ENCODE assay signal across 18 cellular contexts in the genomic region with DNA sequence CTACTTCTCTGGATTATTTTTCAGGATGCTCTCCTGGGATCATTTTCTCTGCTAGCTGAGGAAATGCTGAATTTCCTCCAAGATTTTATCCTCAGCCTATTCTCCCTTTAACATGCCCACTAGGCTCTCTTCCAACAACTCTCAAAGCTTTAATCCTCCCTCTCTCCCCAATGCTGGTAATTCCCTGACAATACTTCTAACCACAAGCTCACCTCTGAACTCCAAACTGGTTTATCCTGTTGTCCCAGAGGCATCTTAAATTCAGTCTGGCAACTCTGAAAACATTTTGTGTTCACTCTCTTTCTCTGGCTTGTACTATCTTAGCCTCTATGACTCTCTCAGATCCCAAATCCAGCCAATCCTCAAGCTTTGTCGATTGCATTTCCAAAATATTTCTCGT.
A peak's percentile ranks its signal among the peaks of the same experiment; 100 is the strongest.
DNase-seq lines count a peak whose midpoint lies in the region; ATAC-seq, FAIRE-seq and TF ChIP-seq lines count a peak whose summit lies in the region.
"Had no signal": no experiment of that assay in that cellular context is flagged by ENCODE, and none has a peak within 500 bp of the region (broad histone marks: within the 10 kb centered on the region; RNA-seq: fewer than 3 reads in every experiment).

No MANE protein-coding gene starts in this region.

- H3K9me3 ChIP-seq in A673 (ENCODE audit: low read depth, low read length, poor library complexity, severe bottlenecking) (no peaks in the 10 kb centered on the region), lower lobe of right lung (no peaks in the 10 kb centered on the region), endodermal cell (ENCODE audit: control insufficient read depth, low read length) (no peaks in the 10 kb centered on the region)
- H3K9me3 ChIP-seq: esophagus muscularis mucosa, sigmoid colon had no signal

- 94 to 100% methylated on average over 2 of the region's 2 CpGs for WGBS in endodermal cell (ENCODE audit: insufficient coverage in 1 of 2, insufficient read length in 1 of 2), 2 experiments

- no peaks in the 10 kb centered on the region for H3K9me3 Mint-ChIP-seq in endodermal cell
- H3K9me3 Mint-ChIP-seq: activated CD4-positive, alpha-beta memory T cell treated with anti-CD3 and anti-CD28 coated beads, Interleukin-2, amount 10 ng/mL, durations not matched to agents 7 days and 5 days; activated T-helper 1 cell treated with anti-CD3 and anti-CD28 coated beads, Interleukin-12 subunit alpha, Interleukin-12 subunit beta, Interleukin-2, Interleukin-4 antibody, amounts not matched to agents 30 ng/mL and 10 ng/mL and 1 ng/mL, durations not matched to agents 14 hours and 24 hours and 36 hours had no signal

- POLR2A ChIA-PET in A673 (lab: Charles Lee; ENCODE audit: low non-redundant PET): no interaction called here

- H3K27me3 ChIP-seq in A673 (replicated peaks; ENCODE audit: insufficient read depth, low read depth, low read length, poor library complexity) (peaks cover 19% of the 10 kb centered on the region), bronchial epithelial cell (ENCODE audit: control insufficient read depth, insufficient read depth, low read length) (no peaks in the 10 kb centered on the region), lower lobe of right lung (ENCODE audit: low read depth) (no peaks in the 10 kb centered on the region), endodermal cell (ENCODE audit: control insufficient read depth, insufficient read depth, low read length, poor library complexity, severe bottlenecking) (no peaks in the 10 kb centered on the region)
- H3K27me3 ChIP-seq: esophagus muscularis mucosa, sigmoid colon had no signal

- DNase-seq in A673 (ENCODE audit: low spot score) (peak; percentile 16), LNCaP clone FGC (ENCODE audit: low read depth) (peak; percentile 80), bronchial epithelial cell (ENCODE audit: low read depth) (peak; percentile 91), lower lobe of right lung (no peak), endodermal cell (no peak), mucosa of gallbladder (ENCODE audit: low spot score) (no peak), AG20443 (ENCODE audit: low spot score) (no peak)
- DNase-seq: activated CD4-positive, alpha-beta memory T cell treated with anti-CD3 and anti-CD28 coated beads, Interleukin-2, amount 10 ng/mL, durations not matched to agents 7 days and 5 days; amygdala; GF-D8; NCI-H1105 treated with DMSO at 0.1 percent for 48 hours; NCI-H748 treated with DMSO at 0.1 percent for 48 hours; RPMI8226; sigmoid colon; stimulated activated CD4-positive, alpha-beta T cell treated with anti-CD3 and anti-CD28 coated beads, Interleukin-4, amount 100 ng/mL, for 4 hours had no signal

- CTCF ChIA-PET in A673 (lab: Charles Lee): no interaction called here

- H3K4me1 ChIP-seq in A673 (ENCODE audit: insufficient read depth, low read length, poor library complexity, severe bottlenecking) (no peaks in the 10 kb centered on the region), lower lobe of right lung (no peaks in the 10 kb centered on the region), endodermal cell (ENCODE audit: control insufficient read depth, insufficient read depth, low read length) (no peaks in the 10 kb centered on the region)
- H3K4me1 ChIP-seq: sigmoid colon had no signal

- no peaks in the 10 kb centered on the region for H3K36me3 ChIP-seq in A673 (ENCODE audit: insufficient read depth, low read length, poor library complexity, severe bottlenecking)
- H3K36me3 ChIP-seq in bronchial epithelial cell (ENCODE audit: control insufficient read depth, insufficient read depth, low read length): no peaks in the 10 kb centered on the region
- no peaks in the 10 kb centered on the region for H3K36me3 ChIP-seq in lower lobe of right lung
- no peaks in the 10 kb centered on the region for H3K36me3 ChIP-seq in endodermal cell (ENCODE audit: control insufficient read depth, insufficient read depth, low read length)
- H3K36me3 ChIP-seq: esophagus muscularis mucosa, sigmoid colon had no signal

- ATAC-seq in lower lobe of right lung: peak; percentile 19 to 47
- ATAC-seq in activated CD4-positive, CD25-positive, alpha-beta regulatory T cell treated with anti-CD3 and anti-CD28 coated beads, Interleukin-2, amount 50 U/mL, for 24 hours: no peak

- no peaks in the 10 kb centered on the region for H3K36me3 Mint-ChIP-seq in endodermal cell (ENCODE audit: low read depth)

- H3K27ac ChIP-seq in A673 (ENCODE audit: low read depth, low read length, poor library complexity, severe bottlenecking) (no peak overlapping the region), lower lobe of right lung (no peak overlapping the region), endodermal cell (ENCODE audit: low read depth, low read length) (no peak overlapping the region)
- H3K27ac ChIP-seq: esophagus muscularis mucosa, sigmoid colon had no signal

- H3K4me3 ChIP-seq in A673 (ENCODE audit: low read depth, low read length, poor library complexity, severe bottlenecking): no peak overlapping the region
- no peak overlapping the region for H3K4me3 ChIP-seq in LNCaP clone FGC (ENCODE audit: low read depth, low read length)
- no peak overlapping the region for H3K4me3 ChIP-seq in bronchial epithelial cell (ENCODE audit: low read depth, low read length)
- no peak overlapping the region for H3K4me3 ChIP-seq in lower lobe of right lung
- no peak overlapping the region for H3K4me3 ChIP-seq in endodermal cell (ENCODE audit: low read length)
- H3K4me3 ChIP-seq: esophagus muscularis mucosa, sigmoid colon had no signal

- BruUV-seq in A673 (replicated peaks; lab: Mats Ljungman, UMichigan): no TSS peak

- peaks cover 7% of the 10 kb centered on the region for H3K4me1 Mint-ChIP-seq in endodermal cell
- H3K4me1 Mint-ChIP-seq: activated CD4-positive, alpha-beta memory T cell treated with anti-CD3 and anti-CD28 coated beads, Interleukin-2, amount 10 ng/mL, durations not matched to agents 7 days and 5 days had no signal

- H3K27ac Mint-ChIP-seq in endodermal cell: no peak overlapping the region
- H3K27ac Mint-ChIP-seq: activated CD4-positive, alpha-beta memory T cell treated with anti-CD3 and anti-CD28 coated beads, Interleukin-2, amount 10 ng/mL, durations not matched to agents 7 days and 5 days; activated T-helper 1 cell treated with anti-CD3 and anti-CD28 coated beads, Interleukin-12 subunit alpha, Interleukin-12 subunit beta, Interleukin-2, Interleukin-4 antibody, amounts not matched to agents 30 ng/mL and 10 ng/mL and 1 ng/mL, durations not matched to agents 14 hours and 24 hours and 36 hours had no signal

- H3K9ac ChIP-seq in endodermal cell (ENCODE audit: extremely low read depth, low read length, poor library complexity, severe bottlenecking): no peak overlapping the region

- no peaks in the 10 kb centered on the region for H3K27me3 Mint-ChIP-seq in endodermal cell (ENCODE audit: insufficient read depth)
- H3K27me3 Mint-ChIP-seq: activated CD4-positive, alpha-beta memory T cell treated with anti-CD3 and anti-CD28 coated beads, Interleukin-2, amount 10 ng/mL, durations not matched to agents 7 days and 5 days had no signal

- no peak overlapping the region for H3K4me3 Mint-ChIP-seq in endodermal cell
- H3K4me3 Mint-ChIP-seq: activated CD4-positive, alpha-beta memory T cell treated with anti-CD3 and anti-CD28 coated beads, Interleukin-2, amount 10 ng/mL, durations not matched to agents 7 days and 5 days; activated T-helper 1 cell treated with anti-CD3 and anti-CD28 coated beads, Interleukin-12 subunit alpha, Interleukin-12 subunit beta, Interleukin-2, Interleukin-4 antibody, amounts not matched to agents 30 ng/mL and 10 ng/mL and 1 ng/mL, durations not matched to agents 14 hours and 24 hours and 36 hours had no signal

- TF ChIP-seq CTCF in A673 (conservative IDR thresholded peaks at IDR 0.05; ENCODE audit: low read depth, low read length) (no peak), LNCaP clone FGC (IDR thresholded peaks at IDR 0.05; ENCODE audit: control insufficient read depth, extremely low read depth, insufficient read depth) (no peak), bronchial epithelial cell (IDR thresholded peaks at IDR 0.05; ENCODE audit: insufficient read depth, low read length, severe bottlenecking) (no peak), lower lobe of right lung (IDR thresholded peaks at IDR 0.05) (no peak), endodermal cell (conservative IDR thresholded peaks at IDR 0.05) (no peak)

- no peak for FAIRE-seq in bronchial epithelial cell (lab: Jason Lieb, UNC)

- intact Hi-C loops in A673 (cut with micrococcal nuclease; ENCODE audit: unreplicated experiment) (no loop called here), lower lobe of right lung (cut with DNase I) (no loop called here)

Comparison
In these comparisons a context has a peak if more than half of its experiments do, and no peak if none do; other contexts are left out.
1. DNase-seq: peak in A673 (single experiment), LNCaP clone FGC (single experiment) and bronchial epithelial cell (single experiment); none in lower lobe of right lung (single experiment), endodermal cell (single experiment), mucosa of gallbladder (single experiment) and AG20443 (single experiment).
2. ATAC-seq: peak in lower lobe of right lung (2 of 2); none in activated CD4-positive, CD25-positive, alpha-beta regulatory T cell treated with anti-CD3 and anti-CD28 coated beads, Interleukin-2, amount 50 U/mL, for 24 hours (0 of 2).